ENCODE assay signal across 34 cellular contexts in genomic region chr12:39897315-39897714, GRCh38.
"Had no signal": no experiment of that assay in that cellular context is flagged by ENCODE, and none has a peak within 500 bp of the region (broad histone marks: within the 10 kb centered on the region; RNA-seq: fewer than 3 reads in every experiment).

No MANE protein-coding gene starts in this region.

- H3K27me3 Mint-ChIP-seq: activated CD4-positive, alpha-beta memory T cell treated with anti-CD3 and anti-CD28 coated beads, Interleukin-2, amount 10 ng/mL, durations not matched to agents 7 days and 5 days; activated CD4-positive, alpha-beta T cell treated with anti-CD3 and anti-CD28 coated beads for 36 hours; activated CD4-positive, alpha-beta T cell treated with anti-CD3 and anti-CD28 coated beads, Interleukin-2, amount 10 ng/mL, durations not matched to agents 24 days and 14 days; activated naive CD4-positive, alpha-beta T cell treated with anti-CD3 and anti-CD28 coated beads, Interleukin-2, amount 10 ng/mL, durations not matched to agents 7 days and 5 days; activated naive CD8-positive, alpha-beta T cell treated with anti-CD3 and anti-CD28 coated beads, Interleukin-2, amount 10 ng/mL, durations not matched to agents 7 days and 5 days; activated T-cell treated with anti-CD3 and anti-CD28 coated beads, Interleukin-2, amount 50 U/mL, for 24 hours; brain; central memory CD8-positive, alpha-beta T cell; dendritic cell treated with granulocyte-macrophage colony-stimulating factor and Interleukin-4, amounts not matched to agents 40 ng/mL and 50 ng/mL, for 4 days; T-helper 17 cell had no signal

- H3K4me1 Mint-ChIP-seq: activated CD4-positive, alpha-beta memory T cell treated with anti-CD3 and anti-CD28 coated beads, Interleukin-2, amount 10 ng/mL, durations not matched to agents 7 days and 5 days; activated CD4-positive, alpha-beta T cell treated with anti-CD3 and anti-CD28 coated beads for 36 hours; activated CD4-positive, alpha-beta T cell treated with anti-CD3 and anti-CD28 coated beads, Interleukin-2, amount 10 ng/mL, durations not matched to agents 24 days and 14 days; activated naive CD4-positive, alpha-beta T cell treated with anti-CD3 and anti-CD28 coated beads, Interleukin-2, amount 10 ng/mL, durations not matched to agents 7 days and 5 days; activated naive CD8-positive, alpha-beta T cell treated with anti-CD3 and anti-CD28 coated beads, Interleukin-2, amount 10 ng/mL, durations not matched to agents 7 days and 5 days; central memory CD8-positive, alpha-beta T cell; endodermal cell; T-helper 17 cell had no signal

- H3K9me3 ChIP-seq: ascending aorta, breast epithelium, gastrocnemius medialis, heart left ventricle had no signal

- H3K9me3 Mint-ChIP-seq: brain; central memory CD8-positive, alpha-beta T cell; dendritic cell treated with granulocyte-macrophage colony-stimulating factor and Interleukin-4, amounts not matched to agents 40 ng/mL and 50 ng/mL, for 4 days had no signal

- DNase-seq: activated CD4-positive, alpha-beta memory T cell treated with anti-CD3 and anti-CD28 coated beads, Interleukin-2, amount 10 ng/mL, durations not matched to agents 7 days and 5 days; activated CD4-positive, alpha-beta T cell treated with anti-CD3 and anti-CD28 coated beads for 36 hours; activated CD4-positive, alpha-beta T cell treated with anti-CD3 and anti-CD28 coated beads, Interleukin-2, amount 10 ng/mL, durations not matched to agents 24 days and 14 days; activated CD4-positive, alpha-beta T cell treated with anti-CD3 and anti-CD28 coated beads, Interleukin-2, amount 50 U/mL, for 4 hours; activated CD4-positive, CD25-positive, alpha-beta regulatory T cell; activated CD4-positive, CD25-positive, alpha-beta regulatory T cell treated with anti-CD3 and anti-CD28 coated beads, Interleukin-2, amount 50 U/mL, for 72 hours; activated CD8-positive, alpha-beta memory T cell treated with anti-CD3 and anti-CD28 coated beads, Interleukin-2, amount 50 U/mL, for 48 hours; activated gamma-delta T cell; activated naive CD4-positive, alpha-beta T cell; activated naive CD4-positive, alpha-beta T cell treated with anti-CD3 and anti-CD28 coated beads, Interleukin-2, amount 10 ng/mL, durations not matched to agents 7 days and 5 days; activated naive CD8-positive, alpha-beta T cell treated with anti-CD3 and anti-CD28 coated beads, Interleukin-2, amount 10 ng/mL, durations not matched to agents 7 days and 5 days; activated T-cell treated with anti-CD3 and anti-CD28 coated beads for 4 hours; activated T-cell treated with anti-CD3 and anti-CD28 coated beads, Interleukin-2, amount 50 U/mL, for 24 hours; activated T-cell treated with anti-CD3 and anti-CD28 coated beads, Interleukin-2, amount 50 U/mL, for 72 hours; dorsolateral prefrontal cortex; effector memory CD4-positive, alpha-beta T cell; endodermal cell; foreskin fibroblast; gastrocnemius medialis; glutamatergic neuron; heart left ventricle; T-helper 1 cell; T-helper 17 cell; T1000 had no signal

- H3K27ac ChIP-seq: ascending aorta, breast epithelium, cardiac muscle cell, coronary artery, gastrocnemius medialis, heart left ventricle had no signal

- H3K36me3 Mint-ChIP-seq: activated naive CD4-positive, alpha-beta T cell treated with anti-CD3 and anti-CD28 coated beads, Interleukin-2, amount 50 U/mL, for 72 hours; activated naive CD8-positive, alpha-beta T cell treated with anti-CD3 and anti-CD28 coated beads, Interleukin-2, amount 10 ng/mL, durations not matched to agents 7 days and 5 days; brain had no signal

- H3K27me3 ChIP-seq: ascending aorta, breast epithelium, cardiac muscle cell, dorsolateral prefrontal cortex, gastrocnemius medialis, heart left ventricle had no signal

- H3K36me3 ChIP-seq: ascending aorta, breast epithelium, cardiac muscle cell, gastrocnemius medialis, heart left ventricle had no signal

- H3K4me3 Mint-ChIP-seq: activated CD4-positive, alpha-beta memory T cell treated with anti-CD3 and anti-CD28 coated beads, Interleukin-2, amount 10 ng/mL, durations not matched to agents 7 days and 5 days; activated CD4-positive, alpha-beta T cell treated with anti-CD3 and anti-CD28 coated beads for 36 hours; activated CD4-positive, alpha-beta T cell treated with anti-CD3 and anti-CD28 coated beads, Interleukin-2, amount 10 ng/mL, durations not matched to agents 24 days and 14 days; activated naive CD4-positive, alpha-beta T cell treated with anti-CD3 and anti-CD28 coated beads, Interleukin-2, amount 10 ng/mL, durations not matched to agents 7 days and 5 days; activated naive CD8-positive, alpha-beta T cell treated with anti-CD3 and anti-CD28 coated beads, Interleukin-2, amount 10 ng/mL, durations not matched to agents 7 days and 5 days; activated T-cell treated with anti-CD3 and anti-CD28 coated beads, Interleukin-2, amount 50 U/mL, for 24 hours; activated T-cell treated with anti-CD3 and anti-CD28 coated beads, Interleukin-2, amount 50 U/mL, for 72 hours; brain; central memory CD8-positive, alpha-beta T cell; dendritic cell treated with granulocyte-macrophage colony-stimulating factor and Interleukin-4, amounts not matched to agents 40 ng/mL and 50 ng/mL, for 4 days; endodermal cell; T-helper 17 cell; T-helper 2 cell treated with Interferon-gamma antibody and Interleukin-4, amounts not matched to agents 5 μg/mL and 100 μg/mL, for 36 hours had no signal

- H3K4me3 ChIP-seq: ascending aorta, breast epithelium, cardiac muscle cell, coronary artery, dorsolateral prefrontal cortex, gastrocnemius medialis, heart left ventricle had no signal

- H3K4me1 ChIP-seq: ascending aorta, breast epithelium, gastrocnemius medialis had no signal

- ATAC-seq: activated CD4-positive, alpha-beta T cell treated with anti-CD3 and anti-CD28 coated beads for 36 hours; activated naive CD4-positive, alpha-beta T cell treated with anti-CD3 and anti-CD28 coated beads, Interleukin-2, amount 50 U/mL, for 72 hours; activated T-cell treated with anti-CD3 and anti-CD28 coated beads, Interleukin-2, amount 50 U/mL, for 72 hours; esophagus mucosa; gastrocnemius medialis; heart left ventricle; T-helper 17 cell had no signal

- H3K27ac Mint-ChIP-seq: activated CD4-positive, alpha-beta memory T cell treated with anti-CD3 and anti-CD28 coated beads, Interleukin-2, amount 10 ng/mL, durations not matched to agents 7 days and 5 days; activated CD4-positive, alpha-beta T cell treated with anti-CD3 and anti-CD28 coated beads for 36 hours; activated CD4-positive, alpha-beta T cell treated with anti-CD3 and anti-CD28 coated beads, Interleukin-2, amount 10 ng/mL, durations not matched to agents 24 days and 14 days; activated naive CD4-positive, alpha-beta T cell treated with anti-CD3 and anti-CD28 coated beads, Interleukin-2, amount 10 ng/mL, durations not matched to agents 7 days and 5 days; activated naive CD4-positive, alpha-beta T cell treated with anti-CD3 and anti-CD28 coated beads, Interleukin-2, amount 50 U/mL, for 72 hours; activated naive CD8-positive, alpha-beta T cell treated with anti-CD3 and anti-CD28 coated beads, Interleukin-2, amount 10 ng/mL, durations not matched to agents 7 days and 5 days; activated T-cell treated with anti-CD3 and anti-CD28 coated beads, Interleukin-2, amount 50 U/mL, for 24 hours; activated T-cell treated with anti-CD3 and anti-CD28 coated beads, Interleukin-2, amount 50 U/mL, for 72 hours; brain; dendritic cell treated with granulocyte-macrophage colony-stimulating factor and Interleukin-4, amounts not matched to agents 40 ng/mL and 50 ng/mL, for 4 days; endodermal cell; T-helper 17 cell; T-helper 2 cell treated with Interferon-gamma antibody and Interleukin-4, amounts not matched to agents 5 μg/mL and 100 μg/mL, for 36 hours had no signal
